ENCODE assay signal across 9 cellular contexts in genomic region chr11:112016765-112017356, GRCh38. TPM values are rescaled to one million over a fixed set of nuclear protein-coding genes. Genes with fewer than 3 reads are reported as not detected.
DNase-seq lines count a peak whose midpoint lies in the region; ATAC-seq and TF ChIP-seq lines count a peak whose summit lies in the region.
"Had no signal": no experiment of that assay in that cellular context is flagged by ENCODE, and none has a peak within 500 bp of the region (broad histone marks: within the 10 kb centered on the region; RNA-seq: fewer than 3 reads in every experiment).

No MANE protein-coding gene starts in this region.

- H3K36me3 ChIP-seq in DOHH2 (ENCODE audit: control insufficient read depth, low read length) (no peaks in the 10 kb centered on the region), KMS-11 (ENCODE audit: insufficient read depth) (no peaks in the 10 kb centered on the region), heart right ventricle (peaks cover 0 to 45% (median 9%) of the 10 kb centered on the region in 9 donors), spleen (peaks cover 0 to 10% (median 0%) of the 10 kb centered on the region in 6 donors), lower lobe of right lung (peaks cover 18% of the 10 kb centered on the region)

- WGBS in heart right ventricle, 2 donors: 67 to 68% methylated on average over 1 of the region's 1 CpG
- WGBS in spleen, 5 donors: 58 to 83% (median 77%) methylated on average over 1 of the region's 1 CpG

- H3K4me2 ChIP-seq in DOHH2 (ENCODE audit: low read length): peak overlapping the region; percentile 36
- peak overlapping the region; percentile 67 for H3K4me2 ChIP-seq in KMS-11

- H2AFZ ChIP-seq in KMS-11 (ENCODE audit: low read depth): peak overlapping the region; percentile 71

- H4K20me1 ChIP-seq in DOHH2 (ENCODE audit: control insufficient read depth, insufficient read depth, low read depth, low read length) (no peaks in the 10 kb centered on the region), KMS-11 (ENCODE audit: insufficient read depth) (no peaks in the 10 kb centered on the region)

- 0 out of 2 replicates have a peak overlapping the region, but pooled peaks have one; percentile 6 for H3K4me3 ChIP-seq in DOHH2 (ENCODE audit: low read length)
- H3K4me3 ChIP-seq in KMS-11 (IDR thresholded peaks at IDR 0.05; ENCODE audit: insufficient read depth, low read depth, low read length): no peak overlapping the region
- no peak overlapping the region for H3K4me3 ChIP-seq in heart right ventricle
- H3K4me3 ChIP-seq in spleen: no peak overlapping the region
- no peak overlapping the region for H3K4me3 ChIP-seq in lower lobe of right lung

- peak; percentile 65 for ATAC-seq in GM21723 (IDR thresholded peaks at IDR 0.05; ENCODE audit: unreplicated experiment)
- ATAC-seq in heart right ventricle: peak in 7 of 8 donors; percentile 6 to 48 (median 21)
- no peak for ATAC-seq in lower lobe of right lung

- H3K4me1 ChIP-seq in DOHH2 (ENCODE audit: control insufficient read depth, low read length): peaks cover 16% of the 10 kb centered on the region
- peaks cover 26% of the 10 kb centered on the region for H3K4me1 ChIP-seq in KMS-11 (ENCODE audit: low read depth, poor library complexity, severe bottlenecking)
- peaks cover 0 to 60% (median 21%) of the 10 kb centered on the region in 9 donors for H3K4me1 ChIP-seq in heart right ventricle
- H3K4me1 ChIP-seq in spleen: no peaks in the 10 kb centered on the region
- H3K4me1 ChIP-seq in lower lobe of right lung: no peaks in the 10 kb centered on the region

- H3K9me3 ChIP-seq in DOHH2 (ENCODE audit: control insufficient read depth, insufficient read depth, low read length) (no peaks in the 10 kb centered on the region), heart right ventricle (no peaks in the 10 kb centered on the region), spleen (no peaks in the 10 kb centered on the region), lower lobe of right lung (no peaks in the 10 kb centered on the region)

- no peak overlapping the region for H3K27ac Mint-ChIP-seq in activated CD4-positive, alpha-beta memory T cell treated with anti-CD3 and anti-CD28 coated beads for 36 hours

- no peaks in the 10 kb centered on the region for H3K4me1 Mint-ChIP-seq in activated CD4-positive, alpha-beta memory T cell treated with anti-CD3 and anti-CD28 coated beads for 36 hours (ENCODE audit: low read depth)

- H3K27ac ChIP-seq in DOHH2 (ENCODE audit: low read depth, low read length): no peak overlapping the region
- H3K27ac ChIP-seq in KMS-11: peak overlapping the region; percentile 95
- peak overlapping the region in 9 of 10 donors; percentile 41 to 69 (median 59) for H3K27ac ChIP-seq in heart right ventricle
- H3K27ac ChIP-seq in spleen: peak overlapping the region in 3 of 8 donors; percentile 23 to 50 (median 44)
- H3K27ac ChIP-seq in lower lobe of right lung: no peak overlapping the region

- H3K79me2 ChIP-seq in DOHH2 (ENCODE audit: control insufficient read depth, low read length): no peaks in the 10 kb centered on the region
- no peaks in the 10 kb centered on the region for H3K79me2 ChIP-seq in KMS-11 (ENCODE audit: insufficient read depth, low read depth)

- peaks cover 4% of the 10 kb centered on the region; the same call in 1 of the 2 replicates for H3F3A ChIP-seq in DOHH2 (ENCODE audit: control insufficient read depth, insufficient read depth)

- intact Hi-C loops in heart right ventricle (cut with DNase I): no loop called here
- intact Hi-C loops in activated CD4-positive, alpha-beta memory T cell treated with anti-CD3 and anti-CD28 coated beads for 36 hours (cut with micrococcal nuclease): no loop called here
- intact Hi-C loops in spleen (cut with DNase I; ENCODE audit: low total_unique reads): no loop called here
- intact Hi-C loops in lower lobe of right lung (cut with DNase I): no loop called here

- no peaks in the 10 kb centered on the region for H3K9me2 ChIP-seq in DOHH2 (replicated peaks; ENCODE audit: control insufficient read depth, low read length)

- peak overlapping the region; percentile 69; the same call in 1 of the 2 replicates for H3K9ac ChIP-seq in KMS-11

- CTCF ChIA-PET in activated CD4-positive, alpha-beta memory T cell treated with anti-CD3 and anti-CD28 coated beads for 36 hours (lab: Charles Lee): interaction anchor here (1.7 kb wide), 1 partner anchor 85 kb away, joined by 4 read pairs; no protein-coding TSS in a partner anchor

- no peak overlapping the region for H3K4me3 Mint-ChIP-seq in activated CD4-positive, alpha-beta memory T cell treated with anti-CD3 and anti-CD28 coated beads for 36 hours

- no peak for TF ChIP-seq CTCF in DOHH2 (IDR thresholded peaks at IDR 0.05; ENCODE audit: low read depth, low read length, poor library complexity, severe bottlenecking)
- no peak for TF ChIP-seq CTCF in KMS-11 (conservative IDR thresholded peaks at IDR 0.05; ENCODE audit: low read depth, low read length)
- no peak for TF ChIP-seq CTCF in heart right ventricle (IDR thresholded peaks at IDR 0.05)
- no peak for TF ChIP-seq CTCF in spleen (IDR thresholded peaks at IDR 0.05 in 8 of 11, conservative IDR thresholded peaks at IDR 0.05 in 3 of 11)
- TF ChIP-seq CTCF in lower lobe of right lung (IDR thresholded peaks at IDR 0.05): no peak

- POLR2A ChIA-PET in activated CD4-positive, alpha-beta memory T cell treated with anti-CD3 and anti-CD28 coated beads for 36 hours (lab: Charles Lee): interaction anchor here (0.6 kb wide), 1 partner anchor 23 kb away, joined by 3 read pairs; no protein-coding TSS in a partner anchor

- no peaks in the 10 kb centered on the region for H3K27me3 ChIP-seq in DOHH2 (ENCODE audit: control insufficient read depth, low read length)
- H3K27me3 ChIP-seq in KMS-11 (ENCODE audit: insufficient read depth, low read depth): no peaks in the 10 kb centered on the region
- no peaks in the 10 kb centered on the region for H3K27me3 ChIP-seq in heart right ventricle
- no peaks in the 10 kb centered on the region for H3K27me3 ChIP-seq in spleen (replicated peaks in 1 of 7)
- no peaks in the 10 kb centered on the region for H3K27me3 ChIP-seq in lower lobe of right lung (ENCODE audit: low read depth)

- no peak for TF ChIP-seq POLR2A in spleen (IDR thresholded peaks at IDR 0.05)

- peaks cover 3% of the 10 kb centered on the region for H3K27me3 Mint-ChIP-seq in activated CD4-positive, alpha-beta memory T cell treated with anti-CD3 and anti-CD28 coated beads for 36 hours

- DNase-seq in heart right ventricle: no peak
- DNase-seq in activated CD4-positive, alpha-beta memory T cell treated with anti-CD3 and anti-CD28 coated beads for 36 hours: no peak
- no peak for DNase-seq in spleen
- DNase-seq in lower lobe of right lung: no peak
- DNase-seq in NCI-H345 treated with DMSO at 0.1 percent for 48 hours (lab: John Stamatoyannopoulos, UW; ENCODE audit: unreplicated experiment): no peak

- no peaks in the 10 kb centered on the region for H3K9me3 Mint-ChIP-seq in activated CD4-positive, alpha-beta memory T cell treated with anti-CD3 and anti-CD28 coated beads for 36 hours

- H3K36me3 Mint-ChIP-seq in activated CD4-positive, alpha-beta memory T cell treated with anti-CD3 and anti-CD28 coated beads for 36 hours: peaks cover 3% of the 10 kb centered on the region

RNA-seq across cellular contexts. Expression of gene DLAT, which starts 8.3 kb away (rescaled TPM):
- total RNA-seq in heart right ventricle (100 to 1,000 TPM; 128 to 191 (median 171) TPM), spleen (10 to 100 TPM; 17.5 to 22.9 (median 19.2) TPM), lower lobe of right lung (26.1 TPM)
- polyA plus RNA-seq in heart right ventricle (10 to 100 TPM; 27.4 to 46.4 TPM), spleen (10 to 100 TPM in 2 of 3 donors, 1 to 10 TPM in 1; 8.1 to 13.0 (median 10.2) TPM)
- 10 to 100 TPM; 36.4 to 39.0 TPM for total RNA-seq in activated CD4-positive, alpha-beta memory T cell treated with anti-CD3 and anti-CD28 coated beads for 36 hours

RNA-seq across cellular contexts. Expression of gene PIH1D2, which starts 57.0 kb away (rescaled TPM):
- 1 to 10 TPM; 1.2 to 3.5 (median 1.9) TPM for total RNA-seq in heart right ventricle
- 1 to 10 TPM; 1.0 to 2.2 TPM for polyA plus RNA-seq in heart right ventricle
- total RNA-seq in activated CD4-positive, alpha-beta memory T cell treated with anti-CD3 and anti-CD28 coated beads for 36 hours: under 1 TPM; 0.36 to 0.56 TPM
- 1 to 10 TPM in 4 of 7 donors, under 1 TPM in 3; 0.38 to 2.2 (median 1.3) TPM for total RNA-seq in spleen
- under 1 TPM; 0.18 to 0.70 (median 0.63) TPM for polyA plus RNA-seq in spleen
- 6.4 TPM for total RNA-seq in lower lobe of right lung
- total RNA-seq: T-helper 1 cell treated with Interleukin-12 subunit alpha and Interleukin-12 subunit beta and Interleukin-4 antibody, amounts not matched to agents 30 ng/mL and 1 ng/mL, for 36 hours had no signal

RNA-seq across cellular contexts. Expression of gene NKAPD1, which starts 57.2 kb away (rescaled TPM):
- total RNA-seq in heart right ventricle: 10 to 100 TPM in 1 of 10 donors, 1 to 10 TPM in 9; 5.8 to 10.5 (median 8.0) TPM
- polyA plus RNA-seq in heart right ventricle: 1 to 10 TPM; 5.2 to 7.3 TPM
- 10 to 100 TPM; 17.5 to 19.4 TPM for total RNA-seq in activated CD4-positive, alpha-beta memory T cell treated with anti-CD3 and anti-CD28 coated beads for 36 hours
- total RNA-seq in spleen: 10 to 100 TPM; 11.3 to 21.6 (median 13.4) TPM
- polyA plus RNA-seq in spleen: 10 to 100 TPM; 10.1 to 15.7 (median 13.7) TPM
- 20.6 TPM for total RNA-seq in lower lobe of right lung

Comparison
In these comparisons a context has a peak if more than half of its experiments do, and no peak if none do; other contexts are left out.
1. H3K27ac ChIP-seq: peak in KMS-11 (single experiment) and heart right ventricle (9 of 10); none in DOHH2 (single experiment) and lower lobe of right lung (single experiment).
2. ATAC-seq: peak in GM21723 (single experiment) and heart right ventricle (7 of 8); none in lower lobe of right lung (0 of 2).